Comparison of ENCODE assay signal across 24 cellular contexts in genomic region chr7:1900847-1901246, GRCh38.
"Had no signal": no experiment of that assay in that cellular context is flagged by ENCODE, and none has a peak within 500 bp of the region (broad histone marks: within the 10 kb centered on the region; RNA-seq: fewer than 3 reads in every experiment).

No MANE protein-coding gene starts in this region.

- H3K27ac Mint-ChIP-seq: activated CD4-positive, alpha-beta T cell treated with anti-CD3 and anti-CD28 coated beads, Interleukin-2, amount 10 ng/mL, durations not matched to agents 7 days and 5 days; activated naive CD8-positive, alpha-beta T cell; immature natural killer cell; memory B cell; progenitor cell of endocrine pancreas; T-cell had no signal

- H3K9me3 ChIP-seq: body of pancreas, mucosa of descending colon, stomach, testis, upper lobe of left lung had no signal

- H3K4me1 ChIP-seq: body of pancreas, foreskin keratinocyte, upper lobe of left lung had no signal

- H3K4me1 Mint-ChIP-seq: memory B cell had no signal

- H3K27ac ChIP-seq: body of pancreas, foreskin keratinocyte, stomach, testis, upper lobe of left lung had no signal

- H3K27me3 ChIP-seq: body of pancreas, foreskin keratinocyte, stomach, testis, upper lobe of left lung had no signal

- H3K4me3 ChIP-seq: body of pancreas, mucosa of descending colon, stomach, testis, upper lobe of left lung had no signal

- H3K36me3 Mint-ChIP-seq: activated naive CD8-positive, alpha-beta T cell; memory B cell had no signal

- H3K4me3 Mint-ChIP-seq: activated CD4-positive, alpha-beta T cell treated with anti-CD3 and anti-CD28 coated beads, Interleukin-2, amount 10 ng/mL, durations not matched to agents 7 days and 5 days; activated naive CD8-positive, alpha-beta T cell; central memory CD8-positive, alpha-beta T cell; immature natural killer cell; memory B cell; naive thymus-derived CD8-positive, alpha-beta T cell; T-cell had no signal

- FAIRE-seq: endothelial cell of umbilical vein had no signal

- H3K9me3 Mint-ChIP-seq: activated CD4-positive, alpha-beta T cell treated with anti-CD3 and anti-CD28 coated beads, Interleukin-2, amount 10 ng/mL, durations not matched to agents 7 days and 5 days; central memory CD8-positive, alpha-beta T cell; immature natural killer cell; memory B cell; naive thymus-derived CD8-positive, alpha-beta T cell; T-cell had no signal

- ATAC-seq: body of pancreas; foreskin keratinocyte; left colon; mucosa of descending colon; naive thymus-derived CD8-positive, alpha-beta T cell; sciatic nerve had no signal

- H3K27me3 Mint-ChIP-seq: activated CD4-positive, alpha-beta T cell treated with anti-CD3 and anti-CD28 coated beads, Interleukin-2, amount 10 ng/mL, durations not matched to agents 7 days and 5 days; activated naive CD8-positive, alpha-beta T cell; central memory CD8-positive, alpha-beta T cell; memory B cell; naive thymus-derived CD8-positive, alpha-beta T cell; progenitor cell of endocrine pancreas; T-cell had no signal

- DNase-seq: activated CD4-positive, alpha-beta T cell treated with anti-CD3 and anti-CD28 coated beads, Interleukin-2, amount 10 ng/mL, durations not matched to agents 7 days and 5 days; activated CD8-positive, alpha-beta memory T cell treated with anti-CD3 and anti-CD28 coated beads for 24 hours; activated gamma-delta T cell treated with Interleukin-2 at 50 U/mL for 16 hours; amniotic stem cell; body of pancreas; cortex of kidney; effector CD4-positive, alpha-beta T cell; foreskin keratinocyte; immature natural killer cell; left colon; occipital lobe; stomach; T-cell; T-helper 9 cell; testis had no signal
